In the genomic region with DNA sequence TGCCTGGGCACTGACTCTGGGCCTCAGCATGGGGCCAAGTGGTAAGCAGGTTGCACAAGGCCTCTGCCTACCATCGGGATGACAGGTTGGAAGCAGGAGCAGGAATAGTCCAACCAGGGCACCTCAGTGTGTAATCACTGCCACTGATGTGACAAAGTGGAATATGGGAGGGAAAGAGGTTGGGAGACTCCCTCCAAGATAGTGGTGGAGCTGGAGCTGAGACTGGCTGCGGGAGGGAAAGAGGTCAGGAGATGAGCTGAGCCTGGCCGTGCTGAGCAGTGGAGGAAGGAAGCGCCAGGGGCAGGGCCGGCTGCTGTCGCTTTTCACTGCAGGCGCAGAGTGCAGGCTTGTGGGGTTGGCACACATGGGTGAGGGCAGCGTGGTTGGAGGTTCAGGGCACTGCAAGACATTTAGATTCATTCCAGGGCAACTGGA, we compare ENCODE assay signal across 1 cellular context.
A peak's percentile ranks its signal among the peaks of the same experiment; 100 is the strongest.
TF ChIP-seq lines count a peak whose summit lies in the region.

No MANE protein-coding gene starts in this region.

TF ChIP-seq in H1, 55 proteins besides CTCF, POLR2A, EP300 and RAD21:
- TF ChIP-seq POLR2AphosphoS5 (IDR thresholded peaks at IDR 0.05; ENCODE audit: low read depth, low read length) = peak; percentile 34; the same call in 1 of the 2 replicates
- TF ChIP-seq SP4 (IDR thresholded peaks at IDR 0.05; ENCODE audit: low read length) = no peak
